ENCODE assay signal across 1 cellular context in genomic region chr11:87083029-87083428, GRCh38.
TF ChIP-seq lines count a peak whose summit lies in the region.

No MANE protein-coding gene starts in this region.

TF ChIP-seq in GM12878, 131 proteins besides CTCF, POLR2A, EP300 and RAD21:
- no peak for TF ChIP-seq IRF5 (IDR thresholded peaks at IDR 0.05; ENCODE audit: borderline replicate concordance)
- TF ChIP-seq ZBTB4 (CRISPR knock-in tag; IDR thresholded peaks at IDR 0.05): no peak
- no peak for TF ChIP-seq E2F4 (IDR thresholded peaks at IDR 0.05; ENCODE audit: low read depth, low read length)
- TF ChIP-seq SUZ12 (IDR thresholded peaks at IDR 0.05; ENCODE audit: unreplicated experiment): no peak
- TF ChIP-seq NR2C2 (IDR thresholded peaks at IDR 0.05; ENCODE audit: borderline replicate concordance, control insufficient read depth, insufficient read length, low read depth): no peak
- no peak for TF ChIP-seq SIN3A (IDR thresholded peaks at IDR 0.05; ENCODE audit: low read depth, low read length)
- no peak for TF ChIP-seq MXI1 (IDR thresholded peaks at IDR 0.05; ENCODE audit: low read depth, low read length)
- no peak for TF ChIP-seq ATF7 (IDR thresholded peaks at IDR 0.05; ENCODE audit: low read depth)
